Comparison of ENCODE assay signal across 20 cellular contexts in genomic region chr10:73408978-73409521, GRCh38. TPM values are rescaled to one million over a fixed set of nuclear protein-coding genes. Genes with fewer than 3 reads are reported as not detected.
A peak's percentile ranks its signal among the peaks of the same experiment; 100 is the strongest.
DNase-seq lines count a peak whose midpoint lies in the region; ATAC-seq and TF ChIP-seq lines count a peak whose summit lies in the region.
"Had no signal": no experiment of that assay in that cellular context is flagged by ENCODE, and none has a peak within 500 bp of the region (broad histone marks: within the 10 kb centered on the region; RNA-seq: fewer than 3 reads in every experiment).

No MANE protein-coding gene starts in this region.

- peaks cover 68% of the 10 kb centered on the region for H3K4me1 Mint-ChIP-seq in activated naive CD4-positive, alpha-beta T cell treated with anti-CD3 and anti-CD28 coated beads, Interleukin-2, amount 50 U/mL, for 24 hours
- H3K4me1 Mint-ChIP-seq in activated naive CD4-positive, alpha-beta T cell treated with anti-CD3 and anti-CD28 coated beads, Interleukin-2, amount 10 ng/mL, durations not matched to agents 7 days and 5 days, result peaks cover 41% of the 10 kb centered on the region
- H3K4me1 Mint-ChIP-seq in activated T-helper 17 cell treated with anti-CD3 and anti-CD28 coated beads, Interleukin-2, amount 50 U/mL, for 72 hours, result peaks cover 42% of the 10 kb centered on the region
- H3K4me1 Mint-ChIP-seq in type B pancreatic cell (ENCODE audit: unreplicated experiment), result peaks cover 22% of the 10 kb centered on the region

- H3K36me3 Mint-ChIP-seq in activated naive CD4-positive, alpha-beta T cell treated with anti-CD3 and anti-CD28 coated beads, Interleukin-2, amount 50 U/mL, for 24 hours, result peaks cover 14% of the 10 kb centered on the region
- H3K36me3 Mint-ChIP-seq in activated naive CD4-positive, alpha-beta T cell treated with anti-CD3 and anti-CD28 coated beads, Interleukin-2, amount 10 ng/mL, durations not matched to agents 7 days and 5 days, result peaks cover 33% of the 10 kb centered on the region
- peaks cover 74% of the 10 kb centered on the region for H3K36me3 Mint-ChIP-seq in activated T-helper 17 cell treated with anti-CD3 and anti-CD28 coated beads, Interleukin-2, amount 50 U/mL, for 72 hours (ENCODE audit: low read depth)
- H3K36me3 Mint-ChIP-seq in type B pancreatic cell, result peaks cover 7% of the 10 kb centered on the region

- CTCF ChIA-PET in activated naive CD4-positive, alpha-beta T cell treated with anti-CD3 and anti-CD28 coated beads, Interleukin-2, amount 10 ng/mL, durations not matched to agents 7 days and 5 days (lab: Charles Lee), result no interaction called here

- no peak for TF ChIP-seq CTCF in type B pancreatic cell (conservative IDR thresholded peaks at IDR 0.05)

- H3K27ac Mint-ChIP-seq in activated naive CD4-positive, alpha-beta T cell treated with anti-CD3 and anti-CD28 coated beads, Interleukin-2, amount 50 U/mL, for 24 hours, result no peak overlapping the region
- H3K27ac Mint-ChIP-seq in activated naive CD4-positive, alpha-beta T cell treated with anti-CD3 and anti-CD28 coated beads, Interleukin-2, amount 10 ng/mL, durations not matched to agents 7 days and 5 days, result no peak overlapping the region
- H3K27ac Mint-ChIP-seq in activated T-helper 17 cell treated with anti-CD3 and anti-CD28 coated beads, Interleukin-2, amount 50 U/mL, for 72 hours, result no peak overlapping the region
- peak overlapping the region; percentile 22 for H3K27ac Mint-ChIP-seq in type B pancreatic cell
- H3K27ac Mint-ChIP-seq: GM23338, T-cell had no signal

- no peaks in the 10 kb centered on the region for H3K9me3 Mint-ChIP-seq in activated naive CD4-positive, alpha-beta T cell treated with anti-CD3 and anti-CD28 coated beads, Interleukin-2, amount 50 U/mL, for 24 hours
- H3K9me3 Mint-ChIP-seq in activated naive CD4-positive, alpha-beta T cell treated with anti-CD3 and anti-CD28 coated beads, Interleukin-2, amount 10 ng/mL, durations not matched to agents 7 days and 5 days, result no peaks in the 10 kb centered on the region
- H3K9me3 Mint-ChIP-seq in activated T-helper 17 cell treated with anti-CD3 and anti-CD28 coated beads, Interleukin-2, amount 50 U/mL, for 72 hours, result no peaks in the 10 kb centered on the region
- H3K9me3 Mint-ChIP-seq in type B pancreatic cell, result no peaks in the 10 kb centered on the region
- H3K9me3 Mint-ChIP-seq: GM23338, T-cell had no signal

- ATAC-seq in activated T-helper 17 cell treated with anti-CD3 and anti-CD28 coated beads, Interleukin-2, amount 50 U/mL, for 72 hours (replicated peaks), result no peak
- ATAC-seq in SK-N-SH treated with all-trans-retinoic acid at 6 μM for 48 hours, result no peak
- ATAC-seq: GM23338, T-cell had no signal

- in situ Hi-C loops in KBM-7 (cut with MboI; ENCODE audit: low pct_unique_long_range_greater_than_20kb, low sequenced_read_pairs), result no loop called here

- peak overlapping the region; percentile 63 for H3K4me3 Mint-ChIP-seq in activated naive CD4-positive, alpha-beta T cell treated with anti-CD3 and anti-CD28 coated beads, Interleukin-2, amount 50 U/mL, for 24 hours
- no peak overlapping the region for H3K4me3 Mint-ChIP-seq in activated naive CD4-positive, alpha-beta T cell treated with anti-CD3 and anti-CD28 coated beads, Interleukin-2, amount 10 ng/mL, durations not matched to agents 7 days and 5 days
- peak overlapping the region; percentile 20 for H3K4me3 Mint-ChIP-seq in activated T-helper 17 cell treated with anti-CD3 and anti-CD28 coated beads, Interleukin-2, amount 50 U/mL, for 72 hours
- H3K4me3 Mint-ChIP-seq in type B pancreatic cell, result no peak overlapping the region
- H3K4me3 Mint-ChIP-seq: GM23338 had no signal

- DNase-seq in activated naive CD4-positive, alpha-beta T cell treated with anti-CD3 and anti-CD28 coated beads, Interleukin-2, amount 10 ng/mL, durations not matched to agents 7 days and 5 days, result no peak
- DNase-seq in KBM-7, result peak; percentile 26
- no peak for DNase-seq in type B pancreatic cell (ENCODE audit: extremely low spot score, unreplicated experiment)
- no peak for DNase-seq in NCI-H2196 treated with DMSO at 0.1 percent for 48 hours (lab: John Stamatoyannopoulos, UW; ENCODE audit: unreplicated experiment)
- no peak for DNase-seq in epidermal melanocyte (ENCODE audit: insufficient read length, low spot score)
- DNase-seq: DMS79 treated with DMSO at 0.1 percent for 48 hours; NCI-H1092; NCI-H1436 treated with DMSO at 0.1 percent for 48 hours; NCI-H2029 treated with DMSO at 0.1 percent for 48 hours; NCI-H2171 treated with DMSO at 0.1 percent for 48 hours; NCI-H446 treated with DMSO at 0.1 percent for 48 hours; NK-92 treated with Interleukin-12 subunit alpha and Interleukin-12 subunit beta, amount 100 ng/mL, for 24 hours; SHP77 treated with DMSO at 0.1 percent for 48 hours; SK-N-SH; T-cell had no signal

- no peaks in the 10 kb centered on the region for H3K27me3 Mint-ChIP-seq in activated naive CD4-positive, alpha-beta T cell treated with anti-CD3 and anti-CD28 coated beads, Interleukin-2, amount 50 U/mL, for 24 hours
- H3K27me3 Mint-ChIP-seq in activated naive CD4-positive, alpha-beta T cell treated with anti-CD3 and anti-CD28 coated beads, Interleukin-2, amount 10 ng/mL, durations not matched to agents 7 days and 5 days, result no peaks in the 10 kb centered on the region
- no peaks in the 10 kb centered on the region for H3K27me3 Mint-ChIP-seq in activated T-helper 17 cell treated with anti-CD3 and anti-CD28 coated beads, Interleukin-2, amount 50 U/mL, for 72 hours
- H3K27me3 Mint-ChIP-seq in type B pancreatic cell, result no peaks in the 10 kb centered on the region
- H3K27me3 Mint-ChIP-seq: T-cell had no signal

TF ChIP-seq in SK-N-SH treated with all-trans-retinoic acid at 6 μM for 48 hours, 23 proteins besides CTCF, POLR2A, EP300 and RAD21:
- TF ChIP-seq PATZ1 (CRISPR knock-in tag; IDR thresholded peaks at IDR 0.05; ENCODE audit: borderline replicate concordance), result no peak
- no peak for TF ChIP-seq RARB (CRISPR knock-in tag; IDR thresholded peaks at IDR 0.05)
- TF ChIP-seq ZNF8 (CRISPR knock-in tag; IDR thresholded peaks at IDR 0.05), result no peak

RNA-seq across cellular contexts. Expression of gene ANXA7, which starts 4.8 kb away (rescaled TPM):
- total RNA-seq in activated T-helper 17 cell treated with anti-CD3 and anti-CD28 coated beads, Interleukin-2, amount 50 U/mL, for 72 hours, result 100 to 1,000 TPM in 1 of 2 donors, 10 to 100 TPM in 1; 90.1 to 133 TPM
- 60.6 and 72.5 TPM in 2 replicates for total RNA-seq in type B pancreatic cell (ENCODE audit: low replicate concordance)

RNA-seq across cellular contexts. Expression of gene MSS51, which starts 24.3 kb away (rescaled TPM):
- total RNA-seq in activated T-helper 17 cell treated with anti-CD3 and anti-CD28 coated beads, Interleukin-2, amount 50 U/mL, for 72 hours, result 1 to 10 TPM; 4.9 to 7.3 TPM
- 1.8 and 2.8 TPM in 2 replicates for total RNA-seq in type B pancreatic cell (ENCODE audit: low replicate concordance)

RNA-seq across cellular contexts. Expression of gene CFAP70, which starts 50.4 kb away (rescaled TPM):
- under 1 TPM; 0.73 to 0.74 TPM for total RNA-seq in activated T-helper 17 cell treated with anti-CD3 and anti-CD28 coated beads, Interleukin-2, amount 50 U/mL, for 72 hours
- total RNA-seq in type B pancreatic cell (ENCODE audit: low replicate concordance), result 4.9 and 9.7 TPM in 2 replicates
- total RNA-seq: M059J had no signal

Comparison
In these comparisons a context has a peak if more than half of its experiments do, and no peak if none do; other contexts are left out.
1. H3K4me3 Mint-ChIP-seq: peak in activated naive CD4-positive, alpha-beta T cell treated with anti-CD3 and anti-CD28 coated beads, Interleukin-2, amount 50 U/mL, for 24 hours (single experiment) and activated T-helper 17 cell treated with anti-CD3 and anti-CD28 coated beads, Interleukin-2, amount 50 U/mL, for 72 hours (single experiment); none in activated naive CD4-positive, alpha-beta T cell treated with anti-CD3 and anti-CD28 coated beads, Interleukin-2, amount 10 ng/mL, durations not matched to agents 7 days and 5 days (single experiment) and type B pancreatic cell (single experiment).